1 cellular context compared by ENCODE assay signal in the genomic region with DNA sequence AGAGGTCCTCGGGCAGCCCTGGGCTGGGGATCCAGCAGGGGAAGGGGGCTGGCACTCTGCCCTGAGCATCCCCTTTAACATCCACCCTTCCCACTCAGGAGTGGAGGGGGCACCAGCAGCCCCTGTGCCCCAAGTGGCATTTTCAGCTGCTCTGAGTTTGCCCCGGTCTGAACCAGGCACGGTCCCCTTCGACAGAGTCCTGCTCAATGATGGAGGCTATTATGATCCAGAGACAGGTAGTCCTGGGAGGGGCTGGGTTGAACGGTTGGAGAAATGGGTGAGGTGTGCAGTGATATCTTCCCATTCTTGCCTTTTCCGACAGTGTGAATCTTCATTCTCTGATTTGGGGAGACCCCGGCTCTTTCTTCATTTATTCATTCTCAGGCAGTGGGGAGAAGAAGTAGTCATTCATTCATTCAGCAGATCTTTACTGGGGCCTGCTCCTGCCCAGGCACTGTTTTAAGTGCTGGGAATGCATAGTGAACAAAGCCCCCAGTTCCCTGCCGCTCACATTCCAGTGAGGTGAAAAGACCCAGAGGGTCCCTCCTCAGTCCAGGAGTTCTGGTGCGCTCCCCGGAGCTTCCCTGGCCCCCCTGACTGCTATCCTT.
TF ChIP-seq lines count a peak whose summit lies in the region.

No MANE protein-coding gene starts in this region.

TF ChIP-seq in HCT116, 20 proteins besides CTCF, POLR2A, EP300 and RAD21:
- TF ChIP-seq YY1 (IDR thresholded peaks at IDR 0.05; ENCODE audit: extremely low read depth, insufficient replicate concordance, low read depth, low read length) (no peak), JUND (IDR thresholded peaks at IDR 0.05) (no peak), TCF7L2 (IDR thresholded peaks at IDR 0.05; ENCODE audit: borderline replicate concordance, extremely low read depth, insufficient read depth, insufficient read length) (no peak), ZFX (IDR thresholded peaks at IDR 0.05) (no peak), SIN3A (IDR thresholded peaks at IDR 0.05; ENCODE audit: low read depth) (no peak), ELF1 (IDR thresholded peaks at IDR 0.05; ENCODE audit: borderline replicate concordance, low read depth) (no peak), ZNF274 (IDR thresholded peaks at IDR 0.05; ENCODE audit: low read depth, low read length) (no peak), EZH2 (IDR thresholded peaks at IDR 0.05) (no peak)
- TF ChIP-seq, protein P1, sequence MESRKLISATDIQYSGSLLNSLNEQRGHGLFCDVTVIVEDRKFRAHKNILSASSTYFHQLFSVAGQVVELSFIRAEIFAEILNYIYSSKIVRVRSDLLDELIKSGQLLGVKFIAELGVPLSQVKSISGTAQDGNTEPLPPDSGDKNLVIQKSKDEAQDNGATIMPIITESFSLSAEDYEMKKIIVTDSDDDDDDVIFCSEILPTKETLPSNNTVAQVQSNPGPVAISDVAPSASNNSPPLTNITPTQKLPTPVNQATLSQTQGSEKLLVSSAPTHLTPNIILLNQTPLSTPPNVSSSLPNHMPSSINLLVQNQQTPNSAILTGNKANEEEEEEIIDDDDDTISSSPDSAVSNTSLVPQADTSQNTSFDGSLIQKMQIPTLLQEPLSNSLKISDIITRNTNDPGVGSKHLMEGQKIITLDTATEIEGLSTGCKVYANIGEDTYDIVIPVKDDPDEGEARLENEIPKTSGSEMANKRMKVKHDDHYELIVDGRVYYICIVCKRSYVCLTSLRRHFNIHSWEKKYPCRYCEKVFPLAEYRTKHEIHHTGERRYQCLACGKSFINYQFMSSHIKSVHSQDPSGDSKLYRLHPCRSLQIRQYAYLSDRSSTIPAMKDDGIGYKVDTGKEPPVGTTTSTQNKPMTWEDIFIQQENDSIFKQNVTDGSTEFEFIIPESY (IDR thresholded peaks at IDR 0.05; ENCODE audit: extremely low read depth, insufficient replicate concordance, low read length): no peak
- TF ChIP-seq, protein P2, sequence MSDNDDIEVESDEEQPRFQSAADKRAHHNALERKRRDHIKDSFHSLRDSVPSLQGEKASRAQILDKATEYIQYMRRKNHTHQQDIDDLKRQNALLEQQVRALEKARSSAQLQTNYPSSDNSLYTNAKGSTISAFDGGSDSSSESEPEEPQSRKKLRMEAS (IDR thresholded peaks at IDR 0.05): no peak
- TF ChIP-seq, protein P3, sequence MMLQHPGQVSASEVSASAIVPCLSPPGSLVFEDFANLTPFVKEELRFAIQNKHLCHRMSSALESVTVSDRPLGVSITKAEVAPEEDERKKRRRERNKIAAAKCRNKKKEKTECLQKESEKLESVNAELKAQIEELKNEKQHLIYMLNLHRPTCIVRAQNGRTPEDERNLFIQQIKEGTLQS (IDR thresholded peaks at IDR 0.05): no peak
TF ChIP-seq in HCT116: peak in this region for 0.
